In the genomic region with DNA sequence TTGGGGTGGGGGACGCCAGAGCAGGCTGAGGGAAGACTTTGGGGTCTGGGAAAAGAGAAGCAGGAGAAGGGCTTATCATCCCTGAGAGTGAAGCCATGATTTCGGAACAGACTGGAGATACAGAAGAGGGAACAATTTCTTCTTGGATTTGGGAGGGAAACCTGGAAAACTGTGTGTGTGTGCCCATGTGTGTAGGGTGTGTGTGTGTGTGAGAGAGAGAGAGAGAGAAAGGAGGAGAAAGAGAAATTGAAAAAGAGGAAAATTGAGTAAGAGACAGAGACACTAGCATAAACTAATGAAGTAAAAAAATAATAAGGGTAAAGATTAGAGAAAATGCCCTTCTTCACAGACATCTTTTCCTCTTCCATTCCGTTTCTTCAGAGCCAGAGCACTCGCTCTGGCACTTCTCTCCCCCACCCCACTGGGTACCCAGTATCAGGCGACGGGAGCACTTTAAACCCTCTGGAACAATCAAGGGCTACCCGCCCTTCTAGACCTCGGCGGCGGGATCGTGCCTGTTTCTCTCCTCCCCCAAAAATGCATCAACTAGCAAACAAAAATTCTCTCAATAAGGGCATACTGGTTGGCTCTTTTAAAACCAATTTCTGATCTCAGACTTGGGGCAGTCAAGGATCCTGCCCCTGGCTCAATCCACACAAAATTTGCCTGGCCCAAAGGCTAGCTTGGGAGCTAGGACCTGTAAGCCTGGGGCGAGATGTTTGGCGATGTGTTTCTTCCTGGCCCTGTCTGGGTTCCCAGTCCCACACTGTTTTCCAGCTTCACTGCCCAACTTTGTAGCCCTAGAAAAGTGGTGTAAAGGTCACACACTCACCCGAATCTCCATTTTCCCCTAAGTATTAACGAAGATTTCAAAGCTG, we compare ENCODE assay signal across 26 cellular contexts. TPM values are rescaled to one million over a fixed set of nuclear protein-coding genes. Genes with fewer than 3 reads are reported as not detected.
DNase-seq lines count a peak whose midpoint lies in the region; ATAC-seq and TF ChIP-seq lines count a peak whose summit lies in the region.
"Had no signal": no experiment of that assay in that cellular context is flagged by ENCODE, and none has a peak within 500 bp of the region (broad histone marks: within the 10 kb centered on the region; RNA-seq: fewer than 3 reads in every experiment).

No MANE protein-coding gene starts in this region.

- DNase-seq in IMR-90 (no peak), left lung (no peak), DMS53 (lab: John Stamatoyannopoulos, UW) (no peak), SHP77 (lab: John Stamatoyannopoulos, UW) (no peak), cerebellum (ENCODE audit: low spot score) (no peak)
- DNase-seq in activated T-helper 2 cell treated with anti-CD3 and anti-CD28 coated beads, Interferon-gamma antibody, Interleukin-2, Interleukin-4, amounts not matched to agents 10 μg/mL and 5 μg/mL and 100 μg/mL, durations not matched to agents 14 hours and 24 hours and 36 hours (ENCODE audit: low spot score), result no peak
- DNase-seq: activated CD4-positive, CD25-positive, alpha-beta regulatory T cell treated with anti-CD3 and anti-CD28 coated beads, Interleukin-2, amount 50 U/mL, for 72 hours; activated CD8-positive, alpha-beta memory T cell treated with anti-CD3 and anti-CD28 coated beads for 24 hours; activated T-cell treated with anti-CD3 and anti-CD28 coated beads, Interleukin-2, amount 50 U/mL, for 72 hours; CD4-positive, alpha-beta T cell; DMS79; MM.1S; natural killer cell; NCI-H187; stimulated activated CD4-positive, alpha-beta T cell treated with anti-CD3 and anti-CD28 coated beads, Interleukin-4, amount 100 ng/mL, for 4 hours; substantia nigra; T1000 had no signal

- no peak overlapping the region for H3K27ac Mint-ChIP-seq in activated T-helper 2 cell treated with anti-CD3 and anti-CD28 coated beads, Interferon-gamma antibody, Interleukin-2, Interleukin-4, amounts not matched to agents 10 μg/mL and 5 μg/mL and 100 μg/mL, durations not matched to agents 14 hours and 24 hours and 36 hours
- H3K27ac Mint-ChIP-seq: activated naive CD8-positive, alpha-beta T cell; activated T-cell treated with anti-CD3 and anti-CD28 coated beads, Interleukin-2, amount 50 U/mL, for 72 hours; CD4-positive, alpha-beta T cell; dendritic cell treated with granulocyte-macrophage colony-stimulating factor and Interleukin-4, amounts not matched to agents 40 ng/mL and 50 ng/mL, for 4 days; IgD-negative memory B cell had no signal

- no peak overlapping the region for H2AFZ ChIP-seq in IMR-90 (replicated peaks; ENCODE audit: low read length, poor library complexity)

- CTCF ChIA-PET in IMR-90 (lab: Yijun Ruan, JAX), result interaction anchor here (1.0 kb wide), 1 partner anchor 207 kb away, joined by 3 read pairs; no protein-coding TSS in a partner anchor

- H3K9ac ChIP-seq in IMR-90 (ENCODE audit: low read depth, low read length) (peak overlapping the region; percentile 95), duodenal mucosa (ENCODE audit: low read depth in 1 of 2, low read length in 2 of 2) (peak overlapping the region in 1 of 2 donors; percentile 30), stomach smooth muscle (ENCODE audit: low read length in 2 of 2) (peak overlapping the region; percentile 33 to 58)

- H3K18ac ChIP-seq in IMR-90 (ENCODE audit: low read depth, low read length), result peak overlapping the region; percentile 89

- peaks cover 68% of the 10 kb centered on the region for H3K4me1 ChIP-seq in IMR-90 (ENCODE audit: control insufficient read depth, insufficient read depth, low read length)
- H3K4me1 ChIP-seq in duodenal mucosa (ENCODE audit: control insufficient read depth in 1 of 2, insufficient read depth in 2 of 2, low read length in 2 of 2), result peaks cover 12 to 30% of the 10 kb centered on the region in 2 donors
- H3K4me1 ChIP-seq in left lung, result no peaks in the 10 kb centered on the region
- H3K4me1 ChIP-seq in stomach smooth muscle (ENCODE audit: control insufficient read depth, insufficient read depth, low read length), result peaks cover 88% of the 10 kb centered on the region
- H3K4me1 ChIP-seq: prostate gland had no signal

- peak overlapping the region; percentile 73 for H2BK20ac ChIP-seq in IMR-90 (ENCODE audit: low read depth, low read length)

- H2BK15ac ChIP-seq in IMR-90 (ENCODE audit: low read depth, low read length), result peak overlapping the region; percentile 61; the same call in 2 of the 3 replicates

- H3K9me1 ChIP-seq in IMR-90 (ENCODE audit: insufficient read depth, low read length), result peaks cover 4% of the 10 kb centered on the region

- TF ChIP-seq POLR2A in IMR-90 (IDR thresholded peaks at IDR 0.05; ENCODE audit: low read depth, low read length), result no peak

- 0% methylated on average over 7 of the region's 15 CpGs; no CpG with 5 or more reads in 1 of the 2 experiments for WGBS in IMR-90 (ENCODE audit: extremely low coverage in 2 of 2, insufficient read length in 1 of 2), 2 experiments

- no peaks in the 10 kb centered on the region for H3K36me3 Mint-ChIP-seq in activated T-helper 2 cell treated with anti-CD3 and anti-CD28 coated beads, Interferon-gamma antibody, Interleukin-2, Interleukin-4, amounts not matched to agents 10 μg/mL and 5 μg/mL and 100 μg/mL, durations not matched to agents 14 hours and 24 hours and 36 hours (ENCODE audit: low read depth)
- H3K36me3 Mint-ChIP-seq: activated naive CD8-positive, alpha-beta T cell; IgD-negative memory B cell; natural killer cell had no signal

- H4K8ac ChIP-seq in IMR-90 (ENCODE audit: low read depth in 2 of 2, low read length in 2 of 2), result peak overlapping the region; percentile 62 to 74

- H3K14ac ChIP-seq in IMR-90 (replicated peaks; ENCODE audit: low read depth, low read length), result peak overlapping the region; percentile 98

- dilution Hi-C loops in IMR-90 (cut with HindIII; ENCODE audit: low sequenced_read_pairs, unreplicated experiment), result no loop called here

- BruUV-seq in IMR-90 (replicated peaks; lab: Mats Ljungman, UMichigan), result no TSS peak

- H3K27ac ChIP-seq in IMR-90 (ENCODE audit: insufficient read depth, low read length) (peak overlapping the region; percentile 93), duodenal mucosa (ENCODE audit: low read depth, low read length) (peak overlapping the region; percentile 58), left lung (peak overlapping the region; percentile 18 to 82), stomach smooth muscle (ENCODE audit: low read length) (peak overlapping the region; percentile 96)
- H3K27ac ChIP-seq: prostate gland, SK-N-MC had no signal

- peak overlapping the region; percentile 87 for H2BK120ac ChIP-seq in IMR-90 (ENCODE audit: low read depth, low read length)

- ATAC-seq in IMR-90 (ENCODE audit: low read depth) (no peak), left lung (no peak)
- ATAC-seq: activated T-cell treated with anti-CD3 and anti-CD28 coated beads, Interleukin-2, amount 50 U/mL, for 72 hours; natural killer cell had no signal

- peak overlapping the region; percentile 91 for H3K56ac ChIP-seq in IMR-90 (ENCODE audit: extremely low read depth, insufficient read depth, low read length)

- POLR2A ChIA-PET in IMR-90 (lab: Charles Lee; ENCODE audit: unreplicated experiment), result interaction anchor here (0.8 to 0.9 kb wide), 3 partner anchors 9 to 30 kb away, joined by 3 read pairs; no protein-coding TSS in a partner anchor

- TF ChIP-seq CTCF in IMR-90 (conservative IDR thresholded peaks at IDR 0.05; ENCODE audit: low read depth, low read length) (no peak), left lung (IDR thresholded peaks at IDR 0.05) (no peak)

- H3K4me3 Mint-ChIP-seq in activated T-helper 2 cell treated with anti-CD3 and anti-CD28 coated beads, Interferon-gamma antibody, Interleukin-2, Interleukin-4, amounts not matched to agents 10 μg/mL and 5 μg/mL and 100 μg/mL, durations not matched to agents 14 hours and 24 hours and 36 hours (ENCODE audit: low read depth), result no peak overlapping the region
- H3K4me3 Mint-ChIP-seq: activated naive CD8-positive, alpha-beta T cell; activated T-cell treated with anti-CD3 and anti-CD28 coated beads, Interleukin-2, amount 50 U/mL, for 72 hours; CD4-positive, alpha-beta T cell; dendritic cell treated with granulocyte-macrophage colony-stimulating factor and Interleukin-4, amounts not matched to agents 40 ng/mL and 50 ng/mL, for 4 days had no signal

- H3K9me3 Mint-ChIP-seq in activated T-helper 2 cell treated with anti-CD3 and anti-CD28 coated beads, Interferon-gamma antibody, Interleukin-2, Interleukin-4, amounts not matched to agents 10 μg/mL and 5 μg/mL and 100 μg/mL, durations not matched to agents 14 hours and 24 hours and 36 hours, result no peaks in the 10 kb centered on the region
- H3K9me3 Mint-ChIP-seq: activated T-cell treated with anti-CD3 and anti-CD28 coated beads, Interleukin-2, amount 50 U/mL, for 72 hours; CD4-positive, alpha-beta T cell; dendritic cell treated with granulocyte-macrophage colony-stimulating factor and Interleukin-4, amounts not matched to agents 40 ng/mL and 50 ng/mL, for 4 days; IgD-negative memory B cell; natural killer cell had no signal

- H3K9me3 ChIP-seq in IMR-90 (ENCODE audit: control insufficient read depth, insufficient read depth, low read length), result no peaks in the 10 kb centered on the region
- H3K9me3 ChIP-seq in duodenal mucosa (ENCODE audit: control insufficient read depth in 1 of 2, low read length in 2 of 2), result no peaks in the 10 kb centered on the region
- H3K9me3 ChIP-seq in left lung, result no peaks in the 10 kb centered on the region
- H3K9me3 ChIP-seq in stomach smooth muscle (ENCODE audit: control insufficient read depth in 2 of 2, low read length in 2 of 2), result no peaks in the 10 kb centered on the region
- H3K9me3 ChIP-seq: prostate gland had no signal

- H4K20me1 ChIP-seq in IMR-90 (ENCODE audit: insufficient read depth, low read length), result peaks cover 21% of the 10 kb centered on the region

- peak overlapping the region; percentile 99 for H3K23ac ChIP-seq in IMR-90 (ENCODE audit: low read depth, low read length)

- H4K5ac ChIP-seq in IMR-90 (ENCODE audit: low read depth, low read length), result peak overlapping the region; percentile 95

- in situ Hi-C loops in IMR-90 (cut with MboI; ENCODE audit: low sequenced_read_pairs), result no loop called here

- H3K79me1 ChIP-seq in IMR-90 (ENCODE audit: low read depth in 1 of 2, low read length in 2 of 2), result peaks cover 0 to 12% of the 10 kb centered on the region in 2 experiments; a peak in 1 of 4 replicates

- H3K27me3 Mint-ChIP-seq in activated T-helper 2 cell treated with anti-CD3 and anti-CD28 coated beads, Interferon-gamma antibody, Interleukin-2, Interleukin-4, amounts not matched to agents 10 μg/mL and 5 μg/mL and 100 μg/mL, durations not matched to agents 14 hours and 24 hours and 36 hours (ENCODE audit: low read depth), result peaks cover 28% of the 10 kb centered on the region

- H3K36me3 ChIP-seq in IMR-90 (ENCODE audit: control insufficient read depth, insufficient read depth, low read length), result peaks cover 33% of the 10 kb centered on the region; the same call in 1 of the 2 replicates
- no peaks in the 10 kb centered on the region for H3K36me3 ChIP-seq in duodenal mucosa (ENCODE audit: control insufficient read depth in 1 of 2, insufficient read depth in 2 of 2, low read length in 2 of 2)
- no peaks in the 10 kb centered on the region for H3K36me3 ChIP-seq in left lung
- H3K36me3 ChIP-seq in stomach smooth muscle (ENCODE audit: control insufficient read depth in 2 of 2, insufficient read depth in 2 of 2, low read length in 2 of 2), result peaks cover 0 to 2% of the 10 kb centered on the region in 2 donors
- H3K36me3 ChIP-seq: prostate gland had no signal

- H2AK5ac ChIP-seq in IMR-90 (ENCODE audit: low read depth, low read length), result peak overlapping the region; percentile 81

- peaks cover 15% of the 10 kb centered on the region for H3K4me1 Mint-ChIP-seq in activated T-helper 2 cell treated with anti-CD3 and anti-CD28 coated beads, Interferon-gamma antibody, Interleukin-2, Interleukin-4, amounts not matched to agents 10 μg/mL and 5 μg/mL and 100 μg/mL, durations not matched to agents 14 hours and 24 hours and 36 hours (ENCODE audit: low read depth)

- no peaks in the 10 kb centered on the region for H3K27me3 ChIP-seq in IMR-90 (ENCODE audit: control insufficient read depth, insufficient read depth, low read length)
- peaks cover 63 to 69% of the 10 kb centered on the region in 2 donors for H3K27me3 ChIP-seq in duodenal mucosa (ENCODE audit: control insufficient read depth in 1 of 2, insufficient read depth in 2 of 2, low read length in 2 of 2)
- peaks cover 16 to 90% of the 10 kb centered on the region in 2 donors for H3K27me3 ChIP-seq in left lung
- H3K27me3 ChIP-seq in stomach smooth muscle (ENCODE audit: control insufficient read depth in 1 of 2, insufficient read depth in 2 of 2, low read length in 2 of 2), result no peaks in the 10 kb centered on the region

- H3K4me3 ChIP-seq in IMR-90 (ENCODE audit: insufficient read depth, low read depth, low read length), result peak overlapping the region; percentile 30
- H3K4me3 ChIP-seq in duodenal mucosa (ENCODE audit: low read depth in 1 of 2, low read length in 2 of 2), result no peak overlapping the region
- no peak overlapping the region for H3K4me3 ChIP-seq in left lung
- peak overlapping the region; percentile 35 to 75 for H3K4me3 ChIP-seq in stomach smooth muscle (ENCODE audit: low read length in 2 of 2)
- H3K4me3 ChIP-seq: prostate gland, SK-N-MC, smooth muscle cell had no signal

- intact Hi-C loops in IMR-90 (cut with micrococcal nuclease), result no loop called here
- intact Hi-C loops in left lung (cut with DNase I), result no loop called here
- intact Hi-C loops in activated T-helper 2 cell treated with anti-CD3 and anti-CD28 coated beads, Interferon-gamma antibody, Interleukin-2, Interleukin-4, amounts not matched to agents 10 μg/mL and 5 μg/mL and 100 μg/mL, durations not matched to agents 14 hours and 24 hours and 36 hours (cut with micrococcal nuclease), result no loop called here

- peak overlapping the region; percentile 98 for H3K4ac ChIP-seq in IMR-90 (ENCODE audit: low read depth, low read length)

- H4K91ac ChIP-seq in IMR-90 (ENCODE audit: insufficient read depth, low read depth, low read length), result peak overlapping the region; percentile 68

- peak overlapping the region; percentile 95 for H2BK5ac ChIP-seq in IMR-90 (ENCODE audit: low read depth, low read length, poor library complexity, severe bottlenecking)

- peak overlapping the region; percentile 92 for H3K4me2 ChIP-seq in IMR-90 (ENCODE audit: low read depth, low read length)
- H3K4me2 ChIP-seq: smooth muscle cell had no signal

- H2AK9ac ChIP-seq in IMR-90 (replicated peaks; ENCODE audit: low read depth, low read length, poor library complexity), result peak overlapping the region; percentile 91

- no peak for TF ChIP-seq RAD21 in IMR-90 (IDR thresholded peaks at IDR 0.05; ENCODE audit: low read length)

RNA-seq across cellular contexts. Expression of a gene that starts 14.1 kb away (rescaled TPM):
- total RNA-seq in IMR-90 (2012; rRNA removed) (2.7 and 3.1 TPM in 2 replicates), left lung (10 to 100 TPM in 1 of 2 donors, 1 to 10 TPM in 1; 9.7 to 11.8 TPM), cerebellum (not detected)
- polyA plus RNA-seq in IMR-90 (2012; rRNA removed), result 29.9 and 33.8 TPM in 2 replicates
- polyA plus RNA-seq in IMR-90 (2012; cell fraction: cytosol; rRNA removed), result 31.5 and 50.7 TPM in 2 replicates
- 69.3 and 123 TPM in 2 replicates for polyA plus RNA-seq in IMR-90 (2012; cell fraction: nucleus; rRNA removed; ENCODE audit: low replicate concordance)
- 22.2 and 23.9 TPM in 2 replicates for total RNA-seq in activated T-helper 2 cell treated with anti-CD3 and anti-CD28 coated beads, Interferon-gamma antibody, Interleukin-2, Interleukin-4, amounts not matched to agents 10 μg/mL and 5 μg/mL and 100 μg/mL, durations not matched to agents 14 hours and 24 hours and 36 hours
- total RNA-seq: bronchial epithelial cell had no signal

RNA-seq across cellular contexts. Expression of a gene that starts 19.2 kb away (rescaled TPM):
- total RNA-seq in IMR-90 (2012; rRNA removed) (1.9 and 2.0 TPM in 2 replicates), left lung (1 to 10 TPM; 4.5 to 4.8 TPM), cerebellum (0.09 TPM)
- polyA plus RNA-seq in IMR-90 (2012; rRNA removed), result 7.8 and 8.5 TPM in 2 replicates
- polyA plus RNA-seq in IMR-90 (2012; cell fraction: cytosol; rRNA removed), result 2.2 and 4.1 TPM in 2 replicates
- polyA plus RNA-seq in IMR-90 (2012; cell fraction: nucleus; rRNA removed; ENCODE audit: low replicate concordance), result 17.8 and 38.5 TPM in 2 replicates
- total RNA-seq in activated T-helper 2 cell treated with anti-CD3 and anti-CD28 coated beads, Interferon-gamma antibody, Interleukin-2, Interleukin-4, amounts not matched to agents 10 μg/mL and 5 μg/mL and 100 μg/mL, durations not matched to agents 14 hours and 24 hours and 36 hours, result 3.0 and 3.3 TPM in 2 replicates
- total RNA-seq: bronchial epithelial cell had no signal

RNA-seq across cellular contexts. Expression of a gene that starts 28.2 kb away (rescaled TPM):
- not detected in 2 replicates for total RNA-seq in IMR-90 (2012; rRNA removed)
- polyA plus RNA-seq in IMR-90 (2012; rRNA removed), result not detected in 2 replicates
- not detected in 2 replicates for polyA plus RNA-seq in IMR-90 (2012; cell fraction: cytosol; rRNA removed)
- 0.05 TPM in 1 of 2 replicates, not detected in the other for polyA plus RNA-seq in IMR-90 (2012; cell fraction: nucleus; rRNA removed; ENCODE audit: low replicate concordance)
- total RNA-seq in left lung, result not detected
- not detected for total RNA-seq in cerebellum
- total RNA-seq in activated T-helper 2 cell treated with anti-CD3 and anti-CD28 coated beads, Interferon-gamma antibody, Interleukin-2, Interleukin-4, amounts not matched to agents 10 μg/mL and 5 μg/mL and 100 μg/mL, durations not matched to agents 14 hours and 24 hours and 36 hours, result not detected in 2 replicates
- total RNA-seq: activated T-cell treated with anti-CD3 and anti-CD28 coated beads, Interleukin-2, amount 50 U/mL, for 72 hours; bronchial epithelial cell; CD4-positive, alpha-beta T cell; natural killer cell; prostate gland; smooth muscle cell had no signal
- polyA plus RNA-seq: IgD-negative memory B cell, smooth muscle cell had no signal

RNA-seq across cellular contexts. Expression of a gene that starts 31.1 kb away (rescaled TPM):
- total RNA-seq in IMR-90 (2012; rRNA removed) (6.3 and 8.6 TPM in 2 replicates), left lung (10 to 100 TPM; 10.4 to 15.0 TPM), cerebellum (not detected)
- 59.6 and 76.4 TPM in 2 replicates for polyA plus RNA-seq in IMR-90 (2012; rRNA removed)
- 31.9 and 71.7 TPM in 2 replicates for polyA plus RNA-seq in IMR-90 (2012; cell fraction: cytosol; rRNA removed)
- polyA plus RNA-seq in IMR-90 (2012; cell fraction: nucleus; rRNA removed; ENCODE audit: low replicate concordance), result 383 and 595 TPM in 2 replicates
- 3.8 and 4.6 TPM in 2 replicates for total RNA-seq in activated T-helper 2 cell treated with anti-CD3 and anti-CD28 coated beads, Interferon-gamma antibody, Interleukin-2, Interleukin-4, amounts not matched to agents 10 μg/mL and 5 μg/mL and 100 μg/mL, durations not matched to agents 14 hours and 24 hours and 36 hours
- total RNA-seq: bronchial epithelial cell had no signal

RNA-seq across cellular contexts. Expression of a gene that starts 34.6 kb away (rescaled TPM):
- 0.54 and 0.56 TPM in 2 replicates for total RNA-seq in IMR-90 (2012; rRNA removed)
- 18.0 and 18.1 TPM in 2 replicates for polyA plus RNA-seq in IMR-90 (2012; rRNA removed)
- polyA plus RNA-seq in IMR-90 (2012; cell fraction: cytosol; rRNA removed), result 19.7 and 32.7 TPM in 2 replicates
- polyA plus RNA-seq in IMR-90 (2012; cell fraction: nucleus; rRNA removed; ENCODE audit: low replicate concordance), result 13.4 and 16.5 TPM in 2 replicates
- 1 to 10 TPM; 3.3 to 4.2 TPM for total RNA-seq in left lung
- total RNA-seq in cerebellum, result not detected
- not detected in 2 replicates for total RNA-seq in activated T-helper 2 cell treated with anti-CD3 and anti-CD28 coated beads, Interferon-gamma antibody, Interleukin-2, Interleukin-4, amounts not matched to agents 10 μg/mL and 5 μg/mL and 100 μg/mL, durations not matched to agents 14 hours and 24 hours and 36 hours
- total RNA-seq: activated T-cell treated with anti-CD3 and anti-CD28 coated beads, Interleukin-2, amount 50 U/mL, for 72 hours; bronchial epithelial cell; CD4-positive, alpha-beta T cell; natural killer cell had no signal
- polyA plus RNA-seq: IgD-negative memory B cell had no signal

Comparison
In these comparisons a context has a peak if more than half of its experiments do, and no peak if none do; other contexts are left out.
1. H3K4me3 ChIP-seq: peak in IMR-90 (single experiment) and stomach smooth muscle (2 of 2); none in duodenal mucosa (0 of 2) and left lung (0 of 2).
2. Peak in every context shown above with its lines, with median percentiles within 50 percentile points of each other: H3K27ac ChIP-seq.